In genomic region chr9:87008667-87009066, GRCh38 we compare ENCODE assay signal across 1 cellular context.
TF ChIP-seq lines count a peak whose summit lies in the region.

No MANE protein-coding gene starts in this region.

TF ChIP-seq in HepG2, 621 proteins besides CTCF, POLR2A, EP300 and RAD21:
- no peak for TF ChIP-seq RNF219 (CRISPR knock-in tag; IDR thresholded peaks at IDR 0.05)
- no peak for TF ChIP-seq NKX3-1 (CRISPR knock-in tag; IDR thresholded peaks at IDR 0.05)
- no peak for TF ChIP-seq ZNF501 (CRISPR knock-in tag; IDR thresholded peaks at IDR 0.05)
- TF ChIP-seq ZNF382 (CRISPR knock-in tag; IDR thresholded peaks at IDR 0.05; ENCODE audit: borderline replicate concordance), result no peak
- no peak for TF ChIP-seq ZNF484 (CRISPR knock-in tag; IDR thresholded peaks at IDR 0.05; ENCODE audit: borderline replicate concordance, low read depth)
- TF ChIP-seq ZNF776 (CRISPR knock-in tag; IDR thresholded peaks at IDR 0.05), result no peak
- TF ChIP-seq NCOR1 (IDR thresholded peaks at IDR 0.05; ENCODE audit: borderline replicate concordance, low read length), result no peak
- TF ChIP-seq TP53 (CRISPR knock-in tag; conservative IDR thresholded peaks at IDR 0.05), result no peak
- no peak for TF ChIP-seq ZKSCAN1 (IDR thresholded peaks at IDR 0.05; ENCODE audit: low read length)
- TF ChIP-seq HES4 (CRISPR knock-in tag; IDR thresholded peaks at IDR 0.05; ENCODE audit: borderline replicate concordance), result no peak
- TF ChIP-seq, protein P1, sequence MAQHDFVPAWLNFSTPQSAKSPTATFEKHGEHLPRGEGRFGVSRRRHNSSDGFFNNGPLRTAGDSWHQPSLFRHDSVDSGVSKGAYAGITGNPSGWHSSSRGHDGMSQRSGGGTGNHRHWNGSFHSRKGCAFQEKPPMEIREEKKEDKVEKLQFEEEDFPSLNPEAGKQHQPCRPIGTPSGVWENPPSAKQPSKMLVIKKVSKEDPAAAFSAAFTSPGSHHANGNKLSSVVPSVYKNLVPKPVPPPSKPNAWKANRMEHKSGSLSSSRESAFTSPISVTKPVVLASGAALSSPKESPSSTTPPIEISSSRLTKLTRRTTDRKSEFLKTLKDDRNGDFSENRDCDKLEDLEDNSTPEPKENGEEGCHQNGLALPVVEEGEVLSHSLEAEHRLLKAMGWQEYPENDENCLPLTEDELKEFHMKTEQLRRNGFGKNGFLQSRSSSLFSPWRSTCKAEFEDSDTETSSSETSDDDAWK (CRISPR knock-in tag; IDR thresholded peaks at IDR 0.05), result no peak
- no peak for TF ChIP-seq KLF13 (CRISPR knock-in tag; IDR thresholded peaks at IDR 0.05)
- TF ChIP-seq ZNF318 (CRISPR knock-in tag; IDR thresholded peaks at IDR 0.05), result no peak
- TF ChIP-seq, protein P2, sequence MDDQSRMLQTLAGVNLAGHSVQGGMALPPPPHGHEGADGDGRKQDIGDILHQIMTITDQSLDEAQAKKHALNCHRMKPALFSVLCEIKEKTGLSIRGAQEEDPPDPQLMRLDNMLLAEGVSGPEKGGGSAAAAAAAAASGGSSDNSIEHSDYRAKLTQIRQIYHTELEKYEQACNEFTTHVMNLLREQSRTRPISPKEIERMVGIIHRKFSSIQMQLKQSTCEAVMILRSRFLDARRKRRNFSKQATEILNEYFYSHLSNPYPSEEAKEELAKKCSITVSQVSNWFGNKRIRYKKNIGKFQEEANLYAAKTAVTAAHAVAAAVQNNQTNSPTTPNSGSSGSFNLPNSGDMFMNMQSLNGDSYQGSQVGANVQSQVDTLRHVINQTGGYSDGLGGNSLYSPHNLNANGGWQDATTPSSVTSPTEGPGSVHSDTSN (CRISPR knock-in tag; IDR thresholded peaks at IDR 0.05; ENCODE audit: borderline replicate concordance), result no peak
- TF ChIP-seq, protein P3, sequence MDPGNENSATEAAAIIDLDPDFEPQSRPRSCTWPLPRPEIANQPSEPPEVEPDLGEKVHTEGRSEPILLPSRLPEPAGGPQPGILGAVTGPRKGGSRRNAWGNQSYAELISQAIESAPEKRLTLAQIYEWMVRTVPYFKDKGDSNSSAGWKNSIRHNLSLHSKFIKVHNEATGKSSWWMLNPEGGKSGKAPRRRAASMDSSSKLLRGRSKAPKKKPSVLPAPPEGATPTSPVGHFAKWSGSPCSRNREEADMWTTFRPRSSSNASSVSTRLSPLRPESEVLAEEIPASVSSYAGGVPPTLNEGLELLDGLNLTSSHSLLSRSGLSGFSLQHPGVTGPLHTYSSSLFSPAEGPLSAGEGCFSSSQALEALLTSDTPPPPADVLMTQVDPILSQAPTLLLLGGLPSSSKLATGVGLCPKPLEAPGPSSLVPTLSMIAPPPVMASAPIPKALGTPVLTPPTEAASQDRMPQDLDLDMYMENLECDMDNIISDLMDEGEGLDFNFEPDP (CRISPR knock-in tag; conservative IDR thresholded peaks at IDR 0.05), result no peak
- no peak for TF ChIP-seq RFXAP (CRISPR knock-in tag; IDR thresholded peaks at IDR 0.05; ENCODE audit: borderline replicate concordance)
